1 cellular context compared by ENCODE assay signal in genomic region chr3:141681390-141681780, GRCh38.
TF ChIP-seq lines count a peak whose summit lies in the region.

No MANE protein-coding gene starts in this region.

TF ChIP-seq in IMR-90, 13 proteins besides CTCF, POLR2A, EP300 and RAD21 (continued from another document):
- TF ChIP-seq USF2 (IDR thresholded peaks at IDR 0.05; ENCODE audit: low read depth, low read length) (no peak), CHD1 (IDR thresholded peaks at IDR 0.05; ENCODE audit: low read depth, low read length) (no peak)
